In the genomic region with DNA sequence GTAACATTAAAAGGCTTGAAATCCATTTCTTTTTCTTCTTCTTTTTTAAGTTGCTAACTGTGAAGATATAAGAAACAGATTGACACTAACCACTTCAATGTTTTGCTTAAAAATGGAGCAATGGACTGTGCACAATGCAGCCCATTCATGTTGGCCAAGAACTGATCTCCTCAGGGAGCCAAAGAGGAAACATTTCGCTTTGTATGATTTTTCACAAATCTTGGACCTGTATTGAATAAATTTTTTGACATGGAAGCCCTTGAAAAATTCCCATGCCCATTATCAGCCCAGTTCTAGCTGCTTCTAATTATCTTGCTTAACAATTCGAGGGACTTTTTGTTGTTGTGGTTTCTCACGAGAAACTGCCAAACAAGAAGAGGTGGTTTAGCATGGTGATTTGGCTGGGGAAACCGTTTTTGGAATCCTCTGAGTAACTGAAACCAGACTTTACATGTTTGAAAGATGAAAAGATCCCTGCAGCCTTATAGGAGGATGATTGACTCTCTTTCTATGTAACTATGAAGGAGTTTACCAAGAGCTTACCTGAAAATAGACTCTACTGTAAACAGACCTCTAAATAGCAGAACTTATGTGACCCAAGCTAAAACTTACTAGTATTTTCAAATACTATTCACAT, we compare ENCODE assay signal across 32 cellular contexts.
DNase-seq lines count a peak whose midpoint lies in the region; ATAC-seq, FAIRE-seq and TF ChIP-seq lines count a peak whose summit lies in the region.
"Had no signal": no experiment of that assay in that cellular context is flagged by ENCODE, and none has a peak within 500 bp of the region (broad histone marks: within the 10 kb centered on the region; RNA-seq: fewer than 3 reads in every experiment).

No MANE protein-coding gene starts in this region.

- no peak for DNase-seq in left ventricle myocardium superior
- DNase-seq in left ventricle myocardium inferior = no peak
- peak; percentile 61 for DNase-seq in astrocyte of the cerebellum (ENCODE audit: low read depth)
- DNase-seq in fibroblast of the conjunctiva (ENCODE audit: low read depth) = peak; percentile 20
- DNase-seq in activated CD4-positive, alpha-beta T cell treated with anti-CD3 and anti-CD28 coated beads, Interleukin-2, amount 50 U/mL, for 1 hour = no peak
- DNase-seq in NCI-H146 treated with DMSO at 0.1 percent for 48 hours (lab: John Stamatoyannopoulos, UW; ENCODE audit: unreplicated experiment) = no peak
- DNase-seq in globus pallidus (ENCODE audit: low spot score) = no peak
- no peak for DNase-seq in GM12891 (ENCODE audit: insufficient read length, low spot score)
- DNase-seq: activated CD4-positive, alpha-beta memory T cell treated with anti-CD3 and anti-CD28 coated beads, Interleukin-2, amount 10 ng/mL, durations not matched to agents 7 days and 5 days; anterior cingulate cortex; BE2C; dermis blood vessel endothelial cell; DMS153; H9; IMR-90; NCI-H1105; NCI-H1930; NCI-H526; posterior cingulate gyrus; right lobe of liver; stimulated activated CD4-positive, alpha-beta T cell treated with anti-CD3 and anti-CD28 coated beads, Interleukin-12 subunit alpha, Interleukin-12 subunit beta, amount 100 ng/mL, for 4 hours; stimulated activated CD4-positive, alpha-beta T cell treated with anti-CD3 and anti-CD28 coated beads, Interleukin-4, amount 100 ng/mL, for 1 hour; T-helper 1 cell had no signal

- ATAC-seq in left ventricle myocardium superior = peak; percentile 43
- ATAC-seq: activated naive CD4-positive, alpha-beta T cell treated with anti-CD3 and anti-CD28 coated beads, Interleukin-2, amount 50 U/mL, for 72 hours; right lobe of liver; stimulated activated effector memory CD8-positive, alpha-beta T cell treated with anti-CD3 and anti-CD28 coated beads, Interleukin-12 subunit alpha, Interleukin-12 subunit beta, amount 100 ng/mL, for 72 hours had no signal

- TF ChIP-seq CTCF in left ventricle myocardium inferior (IDR thresholded peaks at IDR 0.05; ENCODE audit: borderline replicate concordance) = no peak
- no peak for TF ChIP-seq CTCF in astrocyte of the cerebellum (IDR thresholded peaks at IDR 0.05; ENCODE audit: low read depth, low read length, missing control alignments)

- FAIRE-seq in GM12891 (lab: Jason Lieb, UNC) = no peak
- FAIRE-seq: A204.1, GM19239, RCC 7860, urothelium cell line had no signal

- no peaks in the 10 kb centered on the region for H3K9me3 ChIP-seq in left ventricle myocardium inferior (replicated peaks)
- H3K9me3 ChIP-seq: BE2C, right lobe of liver, SJSA1, suprapubic skin had no signal

- intact Hi-C loops in left ventricle myocardium superior (cut with micrococcal nuclease) (no loop called here), left ventricle myocardium inferior (cut with micrococcal nuclease) (no loop called here)

- TF ChIP-seq POLR2A in GM12891 (IDR thresholded peaks at IDR 0.05; ENCODE audit: low read depth, low read length) = no peak

- H3K4me3 ChIP-seq in left ventricle myocardium inferior = no peak overlapping the region
- no peak overlapping the region for H3K4me3 ChIP-seq in astrocyte of the cerebellum (ENCODE audit: low read depth, low read length)
- H3K4me3 ChIP-seq: neural progenitor cell, right lobe of liver, SJSA1, suprapubic skin had no signal

- in situ Hi-C loops in astrocyte of the cerebellum (cut with HindIII; ENCODE audit: low sequenced_read_pairs) = no loop called here

- no peaks in the 10 kb centered on the region for H3K27me3 ChIP-seq in left ventricle myocardium inferior (ENCODE audit: low read depth)
- H3K27me3 ChIP-seq: BE2C, neural progenitor cell, right lobe of liver, SJSA1, suprapubic skin had no signal

- H3K4me1 ChIP-seq in left ventricle myocardium inferior = no peaks in the 10 kb centered on the region
- H3K4me1 ChIP-seq: BE2C, neural progenitor cell, right lobe of liver, SJSA1, suprapubic skin had no signal

- H3K27ac ChIP-seq in left ventricle myocardium inferior (replicated peaks) = no peak overlapping the region
- H3K27ac ChIP-seq: neural progenitor cell, right lobe of liver, SJSA1, suprapubic skin had no signal

- no peaks in the 10 kb centered on the region for H3K36me3 ChIP-seq in left ventricle myocardium inferior
- H3K36me3 ChIP-seq: BE2C, neural progenitor cell, right lobe of liver, SJSA1, suprapubic skin had no signal

TF ChIP-seq in GM12891, 5 proteins besides CTCF, POLR2A, EP300 and RAD21:
- no peak for TF ChIP-seq SPI1 (IDR thresholded peaks at IDR 0.05; ENCODE audit: low read depth, low read length)
- no peak for TF ChIP-seq POU2F2 (IDR thresholded peaks at IDR 0.05; ENCODE audit: low read depth, low read length)
- no peak for TF ChIP-seq PAX5 (IDR thresholded peaks at IDR 0.05; ENCODE audit: insufficient read depth, low read length, severe bottlenecking)
- no peak for TF ChIP-seq POLR2AphosphoS5 (IDR thresholded peaks at IDR 0.05; ENCODE audit: low read depth, low read length)
- TF ChIP-seq TAF1 (IDR thresholded peaks at IDR 0.05; ENCODE audit: low read depth, low read length) = no peak

Comparison
In these comparisons a context has a peak if more than half of its experiments do, and no peak if none do; other contexts are left out.
1. DNase-seq: peak in astrocyte of the cerebellum (single experiment) and fibroblast of the conjunctiva (single experiment); none in left ventricle myocardium superior (single experiment), left ventricle myocardium inferior (single experiment), activated CD4-positive, alpha-beta T cell treated with anti-CD3 and anti-CD28 coated beads, Interleukin-2, amount 50 U/mL, for 1 hour (single experiment), NCI-H146 treated with DMSO at 0.1 percent for 48 hours (single experiment), globus pallidus (single experiment) and GM12891 (single experiment).